8 cellular contexts compared by ENCODE assay signal in genomic region chr17:58577696-58578095, GRCh38.
DNase-seq lines count a peak whose midpoint lies in the region; ATAC-seq lines count a peak whose summit lies in the region.

No MANE protein-coding gene starts in this region.

- no peak overlapping the region for H3K27ac ChIP-seq in effector memory CD4-positive, alpha-beta T cell (ENCODE audit: insufficient read depth, low read length, poor library complexity, severe bottlenecking)

- H3K4me3 ChIP-seq in effector memory CD4-positive, alpha-beta T cell (ENCODE audit: insufficient read depth, low read depth, low read length, poor library complexity, severe bottlenecking): no peak overlapping the region

- H3K9me3 ChIP-seq in effector memory CD4-positive, alpha-beta T cell (ENCODE audit: control insufficient read depth, low read length): no peaks in the 10 kb centered on the region

- DNase-seq in NOMO-1 treated with DMSO at 0.1 percent for 48 hours (lab: John Stamatoyannopoulos, UW; ENCODE audit: unreplicated experiment) (peak; percentile 31), NOMO-1 treated with dmso at 0.1 percent for 144 hours (lab: John Stamatoyannopoulos, UW; ENCODE audit: unreplicated experiment) (no peak), NCI-H2227 (lab: John Stamatoyannopoulos, UW; ENCODE audit: unreplicated experiment) (peak; percentile 72), mucosa of gallbladder (ENCODE audit: low spot score) (peak; percentile 31)
- peak; percentile 40 to 51 for DNase-seq in activated CD4-positive, alpha-beta T cell treated with anti-CD3 and anti-CD28 coated beads, Interleukin-2, amount 50 U/mL, for 48 hours
- peak; percentile 4 to 30 (median 8) for DNase-seq in effector memory CD4-positive, alpha-beta T cell
- DNase-seq in stimulated activated CD8-positive, alpha-beta memory T cell treated with anti-CD3 and anti-CD28 coated beads, Interleukin-7, amount 100 ng/mL, for 48 hours (ENCODE audit: extremely low read depth in 1 of 2, low read depth in 1 of 2): peak; percentile 5 to 16

- H3K36me3 ChIP-seq in effector memory CD4-positive, alpha-beta T cell (ENCODE audit: control insufficient read depth, insufficient read depth, low read length): no peaks in the 10 kb centered on the region

- peaks cover 2% of the 10 kb centered on the region for H3K4me1 ChIP-seq in effector memory CD4-positive, alpha-beta T cell (ENCODE audit: control insufficient read depth, insufficient read depth, low read length, poor library complexity, severe bottlenecking)

- H3K27me3 ChIP-seq in effector memory CD4-positive, alpha-beta T cell (replicated peaks; ENCODE audit: control insufficient read depth, insufficient read depth, low read length, poor library complexity, severe bottlenecking): no peaks in the 10 kb centered on the region

- no peak for ATAC-seq in HG03045 (IDR thresholded peaks at IDR 0.05; ENCODE audit: unreplicated experiment)
